In genomic region chr2:8488001-8488738, GRCh38 we compare ENCODE assay signal across 1 cellular context.
A peak's percentile ranks its signal among the peaks of the same experiment; 100 is the strongest.
TF ChIP-seq lines count a peak whose summit lies in the region.

No MANE protein-coding gene starts in this region.

TF ChIP-seq in GM12878, 131 proteins besides CTCF, POLR2A, EP300 and RAD21 (continued from another document and continues in another):
- TF ChIP-seq ZNF592 (IDR thresholded peaks at IDR 0.05): peak; percentile 79; the same call in 1 of the 2 replicates
- TF ChIP-seq BHLHE40 (IDR thresholded peaks at IDR 0.05; ENCODE audit: borderline replicate concordance in 1 of 2, low read depth in 2 of 2, low read length in 1 of 2): peak; percentile 91
- TF ChIP-seq MYB (IDR thresholded peaks at IDR 0.05; ENCODE audit: borderline replicate concordance, low read depth, low read length): no peak
- TF ChIP-seq PKNOX1 (IDR thresholded peaks at IDR 0.05): peak; percentile 96
- TF ChIP-seq NFIC (IDR thresholded peaks at IDR 0.05; ENCODE audit: low read depth, low read length): peak; percentile 97
- TF ChIP-seq CHD2 (IDR thresholded peaks at IDR 0.05; ENCODE audit: borderline replicate concordance, low read depth, low read length): peak; percentile 31; the same call in 1 of the 2 replicates
- TF ChIP-seq SPI1 (IDR thresholded peaks at IDR 0.05; ENCODE audit: borderline replicate concordance, insufficient read depth, low read depth, low read length): peak; percentile 80; the same call in 1 of the 2 replicates
- peak; percentile 54; the same call in 1 of the 2 replicates for TF ChIP-seq NBN (IDR thresholded peaks at IDR 0.05)
- no peak for TF ChIP-seq CHD4 (IDR thresholded peaks at IDR 0.05)
- peak; percentile 79 for TF ChIP-seq GATAD2B (conservative IDR thresholded peaks at IDR 0.05; ENCODE audit: low read depth)
- peak; percentile 85 for TF ChIP-seq CUX1 (IDR thresholded peaks at IDR 0.05; ENCODE audit: insufficient replicate concordance, low read depth, low read length)
- peak; percentile 21 for TF ChIP-seq SMAD1 (IDR thresholded peaks at IDR 0.05; ENCODE audit: low read depth, partially characterized antibody)
- peak; percentile 76 for TF ChIP-seq JUNB (IDR thresholded peaks at IDR 0.05)
- peak; percentile 43 for TF ChIP-seq USF2 (IDR thresholded peaks at IDR 0.05; ENCODE audit: borderline replicate concordance, low read depth, low read length)
- TF ChIP-seq MEF2A (IDR thresholded peaks at IDR 0.05; ENCODE audit: insufficient read depth, low read depth, low read length): peak; percentile 28; the same call in 1 of the 2 replicates
- no peak for TF ChIP-seq ZBTB11 (CRISPR knock-in tag; IDR thresholded peaks at IDR 0.05)
- peak; percentile 36 for TF ChIP-seq SP1 (IDR thresholded peaks at IDR 0.05; ENCODE audit: low read depth, low read length)
- no peak for TF ChIP-seq BRCA1 (IDR thresholded peaks at IDR 0.05; ENCODE audit: low read depth, low read length)
- peak; percentile 34; the same call in 1 of the 2 replicates for TF ChIP-seq TAF1 (IDR thresholded peaks at IDR 0.05; ENCODE audit: borderline replicate concordance, low read depth, low read length)
- peak; percentile 91 for TF ChIP-seq DPF2 (IDR thresholded peaks at IDR 0.05)
- TF ChIP-seq GABPA (IDR thresholded peaks at IDR 0.05; ENCODE audit: low read depth): peak; percentile 86
- peak; percentile 41 for TF ChIP-seq E2F8 (IDR thresholded peaks at IDR 0.05; ENCODE audit: low read depth, partially characterized antibody)
- peak; percentile 55; the same call in 1 of the 2 replicates for TF ChIP-seq PML (IDR thresholded peaks at IDR 0.05; ENCODE audit: low read length)
- TF ChIP-seq MEF2B (IDR thresholded peaks at IDR 0.05; ENCODE audit: partially characterized antibody, poor library complexity, severe bottlenecking): peak; percentile 90
- peak; percentile 85 for TF ChIP-seq BCL3 (IDR thresholded peaks at IDR 0.05; ENCODE audit: borderline replicate concordance, insufficient read depth, low read depth, low read length, poor library complexity, severe bottlenecking)
- peak; percentile 96 for TF ChIP-seq FOXM1 (IDR thresholded peaks at IDR 0.05; ENCODE audit: low read depth, low read length)
- TF ChIP-seq SMARCA5 (IDR thresholded peaks at IDR 0.05): 0 out of 2 replicates have a peak, but pooled peaks have one; percentile 73
- TF ChIP-seq EED (IDR thresholded peaks at IDR 0.05; ENCODE audit: low read depth): peak; percentile 97
- TF ChIP-seq RELA (IDR thresholded peaks at IDR 0.05; ENCODE audit: borderline replicate concordance, partially characterized antibody): peak; percentile 98
- 0 out of 2 replicates have a peak, but pooled peaks have one; percentile 29 for TF ChIP-seq BMI1 (IDR thresholded peaks at IDR 0.05; ENCODE audit: borderline replicate concordance)
- TF ChIP-seq ATF2 (IDR thresholded peaks at IDR 0.05; ENCODE audit: low read length): peak; percentile 89
- TF ChIP-seq HDAC2 (IDR thresholded peaks at IDR 0.05): no peak
- TF ChIP-seq POU2F2 (IDR thresholded peaks at IDR 0.05; ENCODE audit: borderline replicate concordance, low read depth, low read length): peak; percentile 93; the same call in 2 of the 3 replicates
- no peak for TF ChIP-seq JUND (IDR thresholded peaks at IDR 0.05; ENCODE audit: low read depth, low read length)
- peak; percentile 92 for TF ChIP-seq PAX5 (IDR thresholded peaks at IDR 0.05; ENCODE audit: borderline replicate concordance, low read depth, low read length)
